15 cellular contexts compared by ENCODE assay signal in genomic region chr1:111571987-111572386, GRCh38. TPM values are rescaled to one million over a fixed set of nuclear protein-coding genes. Genes with fewer than 3 reads are reported as not detected.
A peak's percentile ranks its signal among the peaks of the same experiment; 100 is the strongest.
DNase-seq lines count a peak whose midpoint lies in the region; ATAC-seq and TF ChIP-seq lines count a peak whose summit lies in the region.
"Had no signal": no experiment of that assay in that cellular context is flagged by ENCODE, and none has a peak within 500 bp of the region (broad histone marks: within the 10 kb centered on the region; RNA-seq: fewer than 3 reads in every experiment).

No MANE protein-coding gene starts in this region.

- DNase-seq in ELR (ENCODE audit: low read depth): peak; percentile 42
- peak; percentile 34 for DNase-seq in NCI-H446 treated with DMSO at 0.1 percent for 48 hours (lab: John Stamatoyannopoulos, UW)
- DNase-seq in fibroblast of lung (ENCODE audit: low read depth in 2 of 2): peak; percentile 58 to 79
- peak; percentile 71 for DNase-seq in neural progenitor cell (ENCODE audit: low spot score)
- DNase-seq in SKM-1 treated with dmso at 0.1 percent for 144 hours (lab: John Stamatoyannopoulos, UW; ENCODE audit: unreplicated experiment): no peak
- DNase-seq in left colon: no peak
- DNase-seq in stimulated activated CD4-positive, alpha-beta T cell treated with anti-CD3 and anti-CD28 coated beads, Interleukin-1b, Interleukin-23, amount 100 ng/mL, for 48 hours: no peak
- no peak for DNase-seq in NCI-H1092 treated with DMSO at 0.1 percent for 48 hours (lab: John Stamatoyannopoulos, UW)
- DNase-seq: activated CD8-positive, alpha-beta memory T cell treated with anti-CD3 and anti-CD28 coated beads for 24 hours; activated naive CD4-positive, alpha-beta T cell treated with anti-CD3 and anti-CD28 coated beads for 36 hours; naive thymus-derived CD8-positive, alpha-beta T cell; spleen had no signal

- no peak overlapping the region for H3K27ac Mint-ChIP-seq in neural progenitor cell
- H3K27ac Mint-ChIP-seq: activated naive CD4-positive, alpha-beta T cell treated with anti-CD3 and anti-CD28 coated beads for 36 hours; naive thymus-derived CD8-positive, alpha-beta T cell; T-helper 2 cell treated with Interferon-gamma antibody and Interleukin-4, amounts not matched to agents 5 μg/mL and 100 μg/mL, for 36 hours had no signal

- no peaks in the 10 kb centered on the region for H3K36me3 Mint-ChIP-seq in neural progenitor cell
- H3K36me3 Mint-ChIP-seq: naive thymus-derived CD8-positive, alpha-beta T cell had no signal

- no peak overlapping the region for H3K4me3 ChIP-seq in fibroblast of lung (replicated peaks in 1 of 4; ENCODE audit: control extremely low read depth in 1 of 4, insufficient read depth in 1 of 4, low read depth in 3 of 4, low read length in 4 of 4)
- no peak overlapping the region for H3K4me3 ChIP-seq in neural progenitor cell
- H3K4me3 ChIP-seq: spleen had no signal

- no peak overlapping the region for H3K9ac ChIP-seq in fibroblast of lung (ENCODE audit: insufficient read depth, low read length)
- no peak overlapping the region for H3K9ac ChIP-seq in neural progenitor cell

- no peak overlapping the region for H3K4me3 Mint-ChIP-seq in neural progenitor cell
- H3K4me3 Mint-ChIP-seq: activated naive CD4-positive, alpha-beta T cell treated with anti-CD3 and anti-CD28 coated beads for 36 hours; naive thymus-derived CD8-positive, alpha-beta T cell; T-helper 2 cell treated with Interferon-gamma antibody and Interleukin-4, amounts not matched to agents 5 μg/mL and 100 μg/mL, for 36 hours had no signal

- ATAC-seq in left colon: no peak
- ATAC-seq: naive thymus-derived CD8-positive, alpha-beta T cell; Panc1 had no signal

- H3K27me3 ChIP-seq in fibroblast of lung (ENCODE audit: control insufficient read depth, insufficient read depth, low read length) (no peaks in the 10 kb centered on the region), neural progenitor cell (no peaks in the 10 kb centered on the region)
- H3K27me3 ChIP-seq: spleen had no signal

- peaks cover 2% of the 10 kb centered on the region for H3K27me3 Mint-ChIP-seq in neural progenitor cell (ENCODE audit: insufficient read depth, low read depth)
- H3K27me3 Mint-ChIP-seq: naive thymus-derived CD8-positive, alpha-beta T cell had no signal

- H3K4me2 ChIP-seq in fibroblast of lung (ENCODE audit: extremely low read depth, insufficient read depth, low read length) (peak overlapping the region; percentile 36), neural progenitor cell (peak overlapping the region; percentile 59)

- H3K79me2 ChIP-seq in fibroblast of lung (ENCODE audit: control insufficient read depth, insufficient read depth, low read length) (no peaks in the 10 kb centered on the region), neural progenitor cell (ENCODE audit: low read depth) (no peaks in the 10 kb centered on the region)

- peaks cover 16% of the 10 kb centered on the region for H3F3A ChIP-seq in neural progenitor cell (ENCODE audit: low read depth)

- H3K36me3 ChIP-seq in fibroblast of lung (ENCODE audit: control insufficient read depth, insufficient read depth, low read length): no peaks in the 10 kb centered on the region
- no peaks in the 10 kb centered on the region for H3K36me3 ChIP-seq in neural progenitor cell
- H3K36me3 ChIP-seq: spleen had no signal

- peaks cover 7% of the 10 kb centered on the region for H3K4me1 Mint-ChIP-seq in neural progenitor cell

- H3K9me3 Mint-ChIP-seq in neural progenitor cell: no peaks in the 10 kb centered on the region
- H3K9me3 Mint-ChIP-seq: activated naive CD4-positive, alpha-beta T cell treated with anti-CD3 and anti-CD28 coated beads for 36 hours; naive thymus-derived CD8-positive, alpha-beta T cell; T-helper 2 cell treated with Interferon-gamma antibody and Interleukin-4, amounts not matched to agents 5 μg/mL and 100 μg/mL, for 36 hours had no signal

- H3K4me1 ChIP-seq in fibroblast of lung (ENCODE audit: control insufficient read depth, extremely low read depth, insufficient read depth, low read length) (peaks cover 13% of the 10 kb centered on the region), neural progenitor cell (peaks cover 18% of the 10 kb centered on the region)

- H2AFZ ChIP-seq in fibroblast of lung (ENCODE audit: low read length) (no peak overlapping the region), neural progenitor cell (replicated peaks) (no peak overlapping the region)

- H4K20me1 ChIP-seq in fibroblast of lung (ENCODE audit: control insufficient read depth, extremely low read depth, insufficient read depth, low read length) (no peaks in the 10 kb centered on the region), neural progenitor cell (ENCODE audit: low read depth) (no peaks in the 10 kb centered on the region)

- H3K27ac ChIP-seq in fibroblast of lung (ENCODE audit: insufficient read depth, low read length) (no peak overlapping the region), neural progenitor cell (peak overlapping the region; percentile 44)
- H3K27ac ChIP-seq: HL-60, spleen had no signal

- no peak for TF ChIP-seq CTCF in fibroblast of lung (conservative IDR thresholded peaks at IDR 0.05 in 1 of 2, IDR thresholded peaks at IDR 0.05 in 1 of 2; ENCODE audit: low read depth in 1 of 2, low read length in 2 of 2)
- TF ChIP-seq CTCF in neural progenitor cell (IDR thresholded peaks at IDR 0.05): no peak

- H3K9me3 ChIP-seq in fibroblast of lung (ENCODE audit: control insufficient read depth, insufficient read depth, low read depth, low read length): no peaks in the 10 kb centered on the region
- H3K9me3 ChIP-seq in neural progenitor cell (ENCODE audit: low read depth): no peaks in the 10 kb centered on the region
- H3K9me3 ChIP-seq: spleen had no signal

- intact Hi-C loops in left colon (cut with DNase I, micrococcal nuclease): no loop called here

RNA-seq across cellular contexts. Expression of gene RAP1A, which starts 47.6 kb away (rescaled TPM):
- total RNA-seq in fibroblast of lung (11.6 and 13.5 TPM in 2 replicates), neural progenitor cell (ENCODE audit: low replicate concordance) (10.4 and 27.5 TPM in 2 replicates), left colon (100 to 1,000 TPM in 1 of 2 donors, 10 to 100 TPM in 1; 82.3 to 113 TPM)
- 74.1 and 99.5 TPM in 2 replicates for polyA plus RNA-seq in fibroblast of lung
- 65.2 and 91.7 TPM in 2 replicates for polyA plus RNA-seq in fibroblast of lung (2012)
- polyA minus RNA-seq in fibroblast of lung (ENCODE audit: low replicate concordance): 0.89 and 3.6 TPM in 2 replicates

Comparison
In these comparisons a context has a peak if more than half of its experiments do, and no peak if none do; other contexts are left out.
1. DNase-seq: peak in ELR (single experiment), NCI-H446 treated with DMSO at 0.1 percent for 48 hours (single experiment), fibroblast of lung (2 of 2) and neural progenitor cell (single experiment); none in SKM-1 treated with dmso at 0.1 percent for 144 hours (single experiment), left colon (0 of 2), stimulated activated CD4-positive, alpha-beta T cell treated with anti-CD3 and anti-CD28 coated beads, Interleukin-1b, Interleukin-23, amount 100 ng/mL, for 48 hours (single experiment) and NCI-H1092 treated with DMSO at 0.1 percent for 48 hours (single experiment).